Comparison of ENCODE assay signal across 8 cellular contexts in genomic region chr12:2179953-2180736, GRCh38.
DNase-seq lines count a peak whose midpoint lies in the region; ATAC-seq and TF ChIP-seq lines count a peak whose summit lies in the region.

No MANE protein-coding gene starts in this region.

- H3K4me1 ChIP-seq in right lobe of liver (no peaks in the 10 kb centered on the region), thoracic aorta (ENCODE audit: control insufficient read depth in 1 of 2, low read depth in 2 of 2) (peaks cover 21 to 53% of the 10 kb centered on the region in 2 donors)

- H3K4me3 ChIP-seq in choroid plexus epithelial cell (ENCODE audit: low read depth, low read length) (no peak overlapping the region), right lobe of liver (no peak overlapping the region), thoracic aorta (peak overlapping the region; percentile 7)

- H3K9me3 ChIP-seq in right lobe of liver (no peaks in the 10 kb centered on the region), thoracic aorta (no peaks in the 10 kb centered on the region)

- TF ChIP-seq CTCF in choroid plexus epithelial cell (conservative IDR thresholded peaks at IDR 0.05; ENCODE audit: low read depth, low read length) (no peak), right lobe of liver (IDR thresholded peaks at IDR 0.05) (no peak), thoracic aorta (IDR thresholded peaks at IDR 0.05) (no peak)

- H3K36me3 ChIP-seq in right lobe of liver (no peaks in the 10 kb centered on the region), thoracic aorta (no peaks in the 10 kb centered on the region)

- H3K27me3 ChIP-seq in right lobe of liver = no peaks in the 10 kb centered on the region
- H3K27me3 ChIP-seq in thoracic aorta (replicated peaks; ENCODE audit: insufficient read depth) = no peaks in the 10 kb centered on the region

- no peak overlapping the region for H3K27ac ChIP-seq in right lobe of liver
- peak overlapping the region; percentile 70 to 85 for H3K27ac ChIP-seq in thoracic aorta

- TF ChIP-seq POLR2A in right lobe of liver (IDR thresholded peaks at IDR 0.05) = no peak

- intact Hi-C loops in right lobe of liver (cut with DNase I) = no loop called here

- peak; percentile 86 for DNase-seq in HS-5 (ENCODE audit: low read depth)
- DNase-seq in choroid plexus epithelial cell (ENCODE audit: low read depth) = peak; percentile 83
- peak in 1 of 3 donors; percentile 50 for DNase-seq in right lobe of liver
- DNase-seq in thoracic aorta (ENCODE audit: low spot score) = peak; percentile 71
- DNase-seq in HuH-7.5 (ENCODE audit: low spot score) = no peak
- DNase-seq in DMS79 treated with DMSO at 0.1 percent for 48 hours (lab: John Stamatoyannopoulos, UW) = no peak
- no peak for DNase-seq in stimulated activated naive CD8-positive, alpha-beta T cell treated with anti-CD3 and anti-CD28 coated beads, Interleukin-15, Interleukin-2, amounts not matched to agents 100 U/mL and 50 U/mL, for 24 hours

- 65% methylated on average over 9 of the region's 9 CpGs for WGBS in right lobe of liver (ENCODE audit: insufficient coverage, low coverage, low lambda C conversion rate, missing lambda C conversion rate)

- ATAC-seq in right lobe of liver = peak in 3 of 4 donors; percentile 23 to 75 (median 28)
- ATAC-seq in thoracic aorta (ENCODE audit: insufficient number of reproducible peaks, low FRiP score, low read depth) = peak; percentile 87
- no peak for ATAC-seq in GM18519 (IDR thresholded peaks at IDR 0.05; ENCODE audit: low FRiP score, unreplicated experiment)
- ATAC-seq in stimulated activated naive CD8-positive, alpha-beta T cell treated with anti-CD3 and anti-CD28 coated beads, Interleukin-15, Interleukin-2, amounts not matched to agents 100 U/mL and 50 U/mL, for 24 hours = no peak

Comparison
In these comparisons a context has a peak if more than half of its experiments do, and no peak if none do; other contexts are left out.
1. DNase-seq: peak in HS-5 (single experiment), choroid plexus epithelial cell (single experiment) and thoracic aorta (single experiment); none in HuH-7.5 (single experiment), DMS79 treated with DMSO at 0.1 percent for 48 hours (single experiment) and stimulated activated naive CD8-positive, alpha-beta T cell treated with anti-CD3 and anti-CD28 coated beads, Interleukin-15, Interleukin-2, amounts not matched to agents 100 U/mL and 50 U/mL, for 24 hours (single experiment).
2. ATAC-seq: peak in right lobe of liver (3 of 4) and thoracic aorta (single experiment); none in GM18519 (single experiment) and stimulated activated naive CD8-positive, alpha-beta T cell treated with anti-CD3 and anti-CD28 coated beads, Interleukin-15, Interleukin-2, amounts not matched to agents 100 U/mL and 50 U/mL, for 24 hours (single experiment).
3. H3K27ac ChIP-seq: peak in thoracic aorta (2 of 2); none in right lobe of liver (0 of 3).